8 cellular contexts compared by ENCODE assay signal in genomic region chr2:138500592-138501426, GRCh38. TPM values are rescaled to one million over a fixed set of nuclear protein-coding genes. Genes with fewer than 3 reads are reported as not detected.
DNase-seq lines count a peak whose midpoint lies in the region; ATAC-seq and TF ChIP-seq lines count a peak whose summit lies in the region.

No MANE protein-coding gene starts in this region.

- H2AFZ ChIP-seq in fibroblast of lung (ENCODE audit: low read length) (peak overlapping the region; percentile 72), osteoblast (ENCODE audit: low read length) (peak overlapping the region; percentile 99)

- H3K4me1 ChIP-seq in fibroblast of lung (ENCODE audit: control insufficient read depth, extremely low read depth, insufficient read depth, low read length) (no peaks in the 10 kb centered on the region), osteoblast (ENCODE audit: insufficient read depth, low read length) (peaks cover 21% of the 10 kb centered on the region)

- H3K79me2 ChIP-seq in fibroblast of lung (ENCODE audit: control insufficient read depth, insufficient read depth, low read length), result peaks cover 25% of the 10 kb centered on the region
- H3K79me2 ChIP-seq in osteoblast (ENCODE audit: insufficient read depth, low read length), result peaks cover 41% of the 10 kb centered on the region

- TF ChIP-seq CTCF in fibroblast of lung (conservative IDR thresholded peaks at IDR 0.05 in 1 of 2, IDR thresholded peaks at IDR 0.05 in 1 of 2; ENCODE audit: low read depth in 1 of 2, low read length in 2 of 2) (no peak), osteoblast (IDR thresholded peaks at IDR 0.05; ENCODE audit: extremely low read depth, low read depth, low read length) (no peak)

- DNase-seq in SK-N-MC (ENCODE audit: low read depth, low spot score), result no peak
- DNase-seq in fibroblast of lung (ENCODE audit: low read depth in 2 of 2), result no peak
- DNase-seq in osteoblast (ENCODE audit: insufficient read length, low spot score, missing footprints), result peak; percentile 70
- DNase-seq in NCI-H1930 (lab: John Stamatoyannopoulos, UW), result no peak
- no peak for DNase-seq in globus pallidus (ENCODE audit: low spot score)
- DNase-seq in retina, result no peak

- no peaks in the 10 kb centered on the region for H3K27me3 ChIP-seq in fibroblast of lung (ENCODE audit: control insufficient read depth, insufficient read depth, low read length)
- no peaks in the 10 kb centered on the region for H3K27me3 ChIP-seq in osteoblast (ENCODE audit: insufficient read depth, low read length)

- H3K4me3 ChIP-seq in SK-N-MC (peak overlapping the region; percentile 90), fibroblast of lung (replicated peaks in 1 of 4; ENCODE audit: control extremely low read depth in 1 of 4, insufficient read depth in 1 of 4, low read depth in 3 of 4, low read length in 4 of 4) (peak overlapping the region; percentile 64 to 89 (median 72)), osteoblast (ENCODE audit: insufficient read depth, low read length) (peak overlapping the region; percentile 89)

- no peaks in the 10 kb centered on the region for H4K20me1 ChIP-seq in fibroblast of lung (ENCODE audit: control insufficient read depth, extremely low read depth, insufficient read depth, low read length)
- H4K20me1 ChIP-seq in osteoblast (ENCODE audit: insufficient read depth, low read length), result peaks cover 21% of the 10 kb centered on the region

- peak overlapping the region; percentile 84 for H3K27ac ChIP-seq in SK-N-MC
- H3K27ac ChIP-seq in fibroblast of lung (ENCODE audit: insufficient read depth, low read length), result peak overlapping the region; percentile 79
- peak overlapping the region; percentile 81 for H3K27ac ChIP-seq in osteoblast (ENCODE audit: low read depth, low read length)

- H3K36me3 ChIP-seq in SK-N-MC (ENCODE audit: insufficient read depth, low read length), result no peaks in the 10 kb centered on the region
- H3K36me3 ChIP-seq in fibroblast of lung (ENCODE audit: control insufficient read depth, insufficient read depth, low read length), result no peaks in the 10 kb centered on the region
- H3K36me3 ChIP-seq in osteoblast (ENCODE audit: insufficient read depth, low read length), result no peaks in the 10 kb centered on the region

- peak overlapping the region; percentile 71 for H3K4me2 ChIP-seq in fibroblast of lung (ENCODE audit: extremely low read depth, insufficient read depth, low read length)
- peak overlapping the region; percentile 88 for H3K4me2 ChIP-seq in osteoblast (ENCODE audit: insufficient read depth, low read length)

- peak overlapping the region; percentile 98 for H3K9ac ChIP-seq in SK-N-MC (ENCODE audit: insufficient read length)
- peak overlapping the region; percentile 78 for H3K9ac ChIP-seq in fibroblast of lung (ENCODE audit: insufficient read depth, low read length)

- ATAC-seq in GM18517 (IDR thresholded peaks at IDR 0.05; ENCODE audit: unreplicated experiment), result peak; percentile 7
- ATAC-seq in HG02588 (IDR thresholded peaks at IDR 0.05; ENCODE audit: unreplicated experiment), result peak; percentile 10

- H3K9me3 ChIP-seq in SK-N-MC (ENCODE audit: low read depth, low read length) (no peaks in the 10 kb centered on the region), fibroblast of lung (ENCODE audit: control insufficient read depth, insufficient read depth, low read depth, low read length) (no peaks in the 10 kb centered on the region), osteoblast (ENCODE audit: low read depth, low read length) (no peaks in the 10 kb centered on the region)

RNA-seq across cellular contexts. Expression of gene SPOPL, which starts 0.8 kb away (rescaled TPM):
- 15.2 and 15.7 TPM in 2 replicates for total RNA-seq in fibroblast of lung
- polyA plus RNA-seq in fibroblast of lung, result 8.5 and 11.5 TPM in 2 replicates
- polyA plus RNA-seq in fibroblast of lung (2012), result 6.3 and 7.7 TPM in 2 replicates
- polyA minus RNA-seq in fibroblast of lung (ENCODE audit: low replicate concordance), result 0.27 and 2.6 TPM in 2 replicates
- 21.2 and 23.5 TPM in 2 replicates for total RNA-seq in osteoblast
